In the genomic region with DNA sequence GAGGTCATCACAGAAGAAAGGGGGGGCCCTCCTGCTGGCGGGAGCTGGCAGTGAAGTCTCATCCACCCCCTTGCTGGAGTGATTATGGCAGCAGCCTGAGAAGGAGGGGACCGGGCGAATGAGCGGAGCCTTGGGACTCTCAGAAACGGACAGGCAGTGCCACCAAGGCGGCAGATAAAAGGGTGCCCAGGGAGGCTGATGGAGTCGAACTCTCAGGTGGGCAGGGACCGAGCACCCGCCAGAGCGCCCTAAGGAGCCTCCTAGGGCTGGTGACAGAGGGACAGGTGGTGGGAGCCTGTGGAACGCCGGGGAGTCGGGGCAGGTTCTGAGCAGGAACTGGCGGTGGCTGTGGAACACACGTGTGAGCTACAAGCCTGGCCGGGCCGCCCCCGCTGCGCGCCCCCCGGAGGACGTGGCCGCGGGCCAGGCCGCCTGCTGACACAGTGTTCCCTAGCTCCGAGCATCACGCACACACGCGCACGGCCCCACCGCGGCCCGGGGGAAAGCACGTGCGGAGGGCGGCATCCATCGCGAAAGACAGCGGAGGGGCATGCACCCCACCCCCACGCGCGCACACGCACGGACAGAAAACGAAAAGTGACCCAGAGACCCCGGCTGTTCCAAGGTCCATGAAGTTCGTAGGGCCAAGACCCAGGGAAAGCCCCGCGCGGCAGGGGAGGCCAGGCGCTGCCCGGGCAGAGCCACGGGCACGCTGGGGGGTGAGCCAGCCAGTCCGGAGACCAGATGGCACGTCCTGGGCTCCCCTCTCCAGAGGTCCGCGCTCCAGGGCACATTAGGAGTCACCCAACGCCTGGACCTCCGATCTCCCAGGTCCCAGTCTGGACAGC, we compare ENCODE assay signal across 9 cellular contexts. TPM values are rescaled to one million over a fixed set of nuclear protein-coding genes. Genes with fewer than 3 reads are reported as not detected.
A peak's percentile ranks its signal among the peaks of the same experiment; 100 is the strongest.
DNase-seq lines count a peak whose midpoint lies in the region; ATAC-seq and TF ChIP-seq lines count a peak whose summit lies in the region.
"Had no signal": no experiment of that assay in that cellular context is flagged by ENCODE, and none has a peak within 500 bp of the region (broad histone marks: within the 10 kb centered on the region; RNA-seq: fewer than 3 reads in every experiment).

No MANE protein-coding gene starts in this region.

- CTCF ChIA-PET in mammary epithelial cell (lab: Charles Lee; ENCODE audit: low non-redundant PET), result no interaction called here

- peaks cover 2% of the 10 kb centered on the region for H3K27me3 ChIP-seq in mammary epithelial cell (ENCODE audit: insufficient read depth, low read length)

- H3K4me3 ChIP-seq in SK-N-MC (peak overlapping the region; percentile 93), mammary epithelial cell (replicated peaks in 1 of 3; ENCODE audit: insufficient read depth in 1 of 3, low read depth in 2 of 3, low read length in 3 of 3) (peak overlapping the region; percentile 5 to 48 (median 32))

- no peaks in the 10 kb centered on the region for H3K9me3 ChIP-seq in SK-N-MC (ENCODE audit: low read depth, low read length)
- no peaks in the 10 kb centered on the region for H3K9me3 ChIP-seq in mammary epithelial cell (replicated peaks; ENCODE audit: insufficient read depth, low read length)

- H4K20me1 ChIP-seq in mammary epithelial cell (ENCODE audit: insufficient read depth, low read length), result no peaks in the 10 kb centered on the region

- peak overlapping the region; percentile 83 for H2AFZ ChIP-seq in mammary epithelial cell (ENCODE audit: low read depth, low read length)

- in situ Hi-C loops in mammary epithelial cell (cut with MboI; ENCODE audit: low sequenced_read_pairs in 2 of 2), result no loop called here

- BruUV-seq in mammary epithelial cell (replicated peaks; lab: Mats Ljungman, UMichigan), result no TSS peak

- H3K4me2 ChIP-seq in mammary epithelial cell (ENCODE audit: insufficient read depth, low read depth, low read length), result peak overlapping the region; percentile 83

- H3K36me3 ChIP-seq in SK-N-MC (ENCODE audit: insufficient read depth, low read length), result no peaks in the 10 kb centered on the region
- H3K36me3 ChIP-seq in mammary epithelial cell (ENCODE audit: insufficient read depth, low read length), result peaks cover 5% of the 10 kb centered on the region

- WGBS in mammary epithelial cell (ENCODE audit: low coverage, missing lambda C conversion rate), result 8% methylated on average over 32 of the region's 60 CpGs

- H3K27ac ChIP-seq in SK-N-MC, result peak overlapping the region; percentile 19; the same call in 1 of the 2 replicates
- H3K27ac ChIP-seq in mammary epithelial cell (ENCODE audit: insufficient read depth, low read depth, low read length), result no peak overlapping the region

- H3K9ac ChIP-seq in SK-N-MC (ENCODE audit: insufficient read length) (peak overlapping the region; percentile 90), mammary epithelial cell (ENCODE audit: insufficient read depth, low read length) (peak overlapping the region; percentile 58)

- H3K4me1 ChIP-seq in mammary epithelial cell (ENCODE audit: insufficient read depth, low read length), result peaks cover 47% of the 10 kb centered on the region

- dilution Hi-C loops in mammary epithelial cell (cut with HindIII; ENCODE audit: low sequenced_read_pairs), result no loop called here

- TF ChIP-seq CTCF in mammary epithelial cell (conservative IDR thresholded peaks at IDR 0.05 in 1 of 2, IDR thresholded peaks at IDR 0.05 in 1 of 2; ENCODE audit: extremely low read depth in 1 of 2, insufficient read depth in 1 of 2, low read depth in 1 of 2, low read length in 2 of 2), result no peak

- ATAC-seq in GM19372 (IDR thresholded peaks at IDR 0.05; ENCODE audit: low read depth, unreplicated experiment) (peak; percentile 39), HG03520 (IDR thresholded peaks at IDR 0.05; ENCODE audit: unreplicated experiment) (peak; percentile 31)

- H3K79me2 ChIP-seq in mammary epithelial cell (ENCODE audit: insufficient read depth, low read length), result no peaks in the 10 kb centered on the region

- peak; percentile 85 for DNase-seq in COR-L47 (lab: John Stamatoyannopoulos, UW)
- no peak for DNase-seq in SK-N-MC (ENCODE audit: low read depth, low spot score)
- DNase-seq in mammary epithelial cell, result peak; percentile 11
- DNase-seq in left kidney (ENCODE audit: low read depth, low spot score), result peak; percentile 75
- DNase-seq in stimulated activated CD4-positive, alpha-beta T cell treated with anti-CD3 and anti-CD28 coated beads, Interleukin-4, amount 100 ng/mL, for 24 hours, result peak; percentile 44
- DNase-seq in NK-92 (lab: John Stamatoyannopoulos, UW; ENCODE audit: unreplicated experiment), result no peak

- intact Hi-C loops in mammary epithelial cell (cut with micrococcal nuclease), result no loop called here

RNA-seq across cellular contexts. Expression of gene VWCE, which starts 1.0 kb away (rescaled TPM):
- total RNA-seq in mammary epithelial cell, result under 1 TPM; 0.50 to 0.82 TPM
- polyA plus RNA-seq in mammary epithelial cell, result 0.34 TPM
- polyA minus RNA-seq in mammary epithelial cell, result not detected

RNA-seq across cellular contexts. Expression of gene DDB1, which starts 38.8 kb away (rescaled TPM):
- total RNA-seq in mammary epithelial cell, result 100 to 1,000 TPM; 214 to 230 TPM
- 225 TPM for polyA plus RNA-seq in mammary epithelial cell
- polyA minus RNA-seq in mammary epithelial cell, result 327 TPM

RNA-seq across cellular contexts. Expression of gene TKFC, which starts 38.9 kb away (rescaled TPM):
- total RNA-seq in mammary epithelial cell, result 10 to 100 TPM; 30.0 to 65.3 TPM
- 29.5 TPM for polyA plus RNA-seq in mammary epithelial cell
- 18.2 TPM for polyA minus RNA-seq in mammary epithelial cell

RNA-seq across cellular contexts. Expression of gene PGA5, which starts 53.1 kb away (rescaled TPM):
- total RNA-seq in mammary epithelial cell, result not detected
- polyA plus RNA-seq in mammary epithelial cell, result not detected
- polyA minus RNA-seq in mammary epithelial cell, result not detected
- total RNA-seq: activated CD8-positive, alpha-beta memory T cell treated with anti-CD3 and anti-CD28 coated beads for 36 hours had no signal

Comparison
In these comparisons a context has a peak if more than half of its experiments do, and no peak if none do; other contexts are left out.
1. DNase-seq: peak in COR-L47 (single experiment), mammary epithelial cell (single experiment), left kidney (single experiment) and stimulated activated CD4-positive, alpha-beta T cell treated with anti-CD3 and anti-CD28 coated beads, Interleukin-4, amount 100 ng/mL, for 24 hours (single experiment); none in SK-N-MC (single experiment) and NK-92 (single experiment).